18 cellular contexts compared by ENCODE assay signal in the genomic region with DNA sequence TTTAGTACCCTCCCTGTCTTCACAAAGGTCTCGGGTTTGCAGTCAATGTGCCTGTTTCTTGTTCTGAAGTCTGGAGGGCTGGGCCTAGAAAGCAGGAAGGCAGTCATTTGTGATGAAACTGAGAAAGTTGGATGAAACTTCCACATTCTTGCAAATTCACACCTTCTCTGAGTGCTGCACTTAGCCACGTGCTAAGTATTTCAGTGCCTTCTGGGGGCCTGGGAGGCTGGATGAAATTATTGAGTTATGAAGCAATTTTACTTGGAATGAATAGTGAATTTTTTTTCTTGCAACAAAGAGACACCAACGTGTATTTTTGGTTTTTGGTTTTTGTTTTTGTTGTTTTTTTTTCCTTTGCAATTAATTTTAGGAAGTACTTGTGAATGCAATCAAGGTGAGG.
"Had no signal": no experiment of that assay in that cellular context is flagged by ENCODE, and none has a peak within 500 bp of the region (broad histone marks: within the 10 kb centered on the region; RNA-seq: fewer than 3 reads in every experiment).

No MANE protein-coding gene starts in this region.

- H3K27me3 Mint-ChIP-seq: IgD-negative memory B cell had no signal

- H3K4me2 ChIP-seq: SK-N-SH had no signal

- H3K4me3 ChIP-seq: K562 had no signal

- ATAC-seq: K562 had no signal

- H3K9me3 ChIP-seq: SK-N-SH had no signal

- H3K36me3 Mint-ChIP-seq: IgD-negative memory B cell had no signal

- H3K4me3 Mint-ChIP-seq: IgD-negative memory B cell had no signal

- H3K9ac ChIP-seq: SK-N-SH had no signal

- DNase-seq: MV-4-11, NCI-H1048, NCI-H1105, NCI-H1417, NCI-H1436 treated with DMSO at 0.1 percent for 48 hours, NCI-H1694, NCI-H187 treated with DMSO at 0.1 percent for 48 hours, NCI-H2029 treated with DMSO at 0.1 percent for 48 hours, NCI-H2227 treated with DMSO at 0.1 percent for 48 hours, NCI-H524, NCI-H526 treated with DMSO at 0.1 percent for 48 hours, NCI-H748 treated with DMSO at 0.1 percent for 48 hours, Right ventricle myocardium superior, RPMI8226, SK-N-SH, SW 1271 had no signal
